In genomic region chr4:55312491-55313101, GRCh38 we compare ENCODE assay signal across 9 cellular contexts. TPM values are rescaled to one million over a fixed set of nuclear protein-coding genes. Genes with fewer than 3 reads are reported as not detected.
DNase-seq lines count a peak whose midpoint lies in the region; ATAC-seq, FAIRE-seq and TF ChIP-seq lines count a peak whose summit lies in the region.
"Had no signal": no experiment of that assay in that cellular context is flagged by ENCODE, and none has a peak within 500 bp of the region (broad histone marks: within the 10 kb centered on the region; RNA-seq: fewer than 3 reads in every experiment).

No MANE protein-coding gene starts in this region.

- intact Hi-C loops in Calu3 (cut with micrococcal nuclease; ENCODE audit: unreplicated experiment), result no loop called here
- intact Hi-C loops in natural killer cell (cut with micrococcal nuclease), result loop anchor here (1.0 to 5.0 kb wide), 3 partner anchors 242 to 555 kb away; no protein-coding TSS in a partner anchor

- TF ChIP-seq CTCF in Calu3 (IDR thresholded peaks at IDR 0.05; ENCODE audit: unreplicated experiment) (peak; percentile 34), epithelial cell of proximal tubule (conservative IDR thresholded peaks at IDR 0.05; ENCODE audit: low read depth, low read length) (peak; percentile 82), natural killer cell (IDR thresholded peaks at IDR 0.05) (peak; percentile 54)

- DNase-seq in Calu3 (peak; percentile 39), GM19239 (ENCODE audit: insufficient read length, low spot score) (no peak), UCSD-AML1 (lab: John Stamatoyannopoulos, UW; ENCODE audit: unreplicated experiment) (peak; percentile 18), epithelial cell of proximal tubule (ENCODE audit: low read depth) (peak; percentile 9), natural killer cell (no peak)
- peak; percentile 52 for DNase-seq in Jurkat, Clone E6-1 (ENCODE audit: low read depth, low spot score)
- DNase-seq: activated B cell treated with CpG ODN at 0.5 μM for 24 hours had no signal

- no TSS peak for BruUV-seq in Calu3 (replicated peaks; lab: Mats Ljungman, UMichigan)

- no peaks in the 10 kb centered on the region for H3K9me3 Mint-ChIP-seq in Calu3 (ENCODE audit: low read depth, unreplicated experiment)
- no peaks in the 10 kb centered on the region for H3K9me3 Mint-ChIP-seq in natural killer cell

- H3K27ac Mint-ChIP-seq in Calu3 (ENCODE audit: unreplicated experiment) (no peak overlapping the region), natural killer cell (no peak overlapping the region)
- H3K27ac Mint-ChIP-seq: activated B cell treated with CpG ODN at 0.5 μM for 24 hours had no signal

- H3K27me3 Mint-ChIP-seq in Calu3 (ENCODE audit: unreplicated experiment), result no peaks in the 10 kb centered on the region
- H3K27me3 Mint-ChIP-seq in natural killer cell (ENCODE audit: low read depth in 2 of 2), result peaks cover 0 to 5% of the 10 kb centered on the region in 2 donors

- CTCF ChIA-PET in Calu3 (lab: Charles Lee), result interaction anchor here (1.0 to 1.4 kb wide), 2 partner anchors 128 to 242 kb away, joined by 3 to 4 read pairs; no protein-coding TSS in a partner anchor

- H3K4me3 ChIP-seq in Jurkat, Clone E6-1 (ENCODE audit: low read length), result no peak overlapping the region
- no peak overlapping the region for H3K4me3 ChIP-seq in epithelial cell of proximal tubule (ENCODE audit: low read depth, low read length)

- no peak overlapping the region for H3K4me3 Mint-ChIP-seq in Calu3 (ENCODE audit: low read depth, unreplicated experiment)
- H3K4me3 Mint-ChIP-seq in natural killer cell, result no peak overlapping the region
- H3K4me3 Mint-ChIP-seq: activated B cell treated with CpG ODN at 0.5 μM for 24 hours had no signal

- H3K4me1 Mint-ChIP-seq in Calu3 (ENCODE audit: low read depth, unreplicated experiment) (no peaks in the 10 kb centered on the region), natural killer cell (no peaks in the 10 kb centered on the region)
- H3K4me1 Mint-ChIP-seq: activated B cell treated with CpG ODN at 0.5 μM for 24 hours had no signal

- ATAC-seq in natural killer cell (peak in 2 of 3 donors; percentile 68 to 70), GM19455 (IDR thresholded peaks at IDR 0.05; ENCODE audit: unreplicated experiment) (no peak), HG02970 (IDR thresholded peaks at IDR 0.05; ENCODE audit: low FRiP score, unreplicated experiment) (no peak)

- H3K36me3 Mint-ChIP-seq in Calu3 (ENCODE audit: insufficient read depth, unreplicated experiment) (no peaks in the 10 kb centered on the region), natural killer cell (no peaks in the 10 kb centered on the region)

- FAIRE-seq in GM19239 (lab: Jason Lieb, UNC), result peak; percentile 66

RNA-seq across cellular contexts. Expression of gene SRD5A3, which starts 33.4 kb away (rescaled TPM):
- total RNA-seq in Calu3 (2022), result 35.9 and 39.6 TPM in 2 replicates
- 78.8 TPM for polyA plus RNA-seq in Jurkat, Clone E6-1 (2012; ENCODE audit: insufficient read depth, insufficient read length)
- total RNA-seq in epithelial cell of proximal tubule, result 9.7 and 15.3 TPM in 2 replicates
- 1 to 10 TPM; 3.5 to 5.6 (median 4.5) TPM for total RNA-seq in natural killer cell

Comparison
In these comparisons a context has a peak if more than half of its experiments do, and no peak if none do; other contexts are left out.
1. DNase-seq: peak in Calu3 (single experiment), Jurkat, Clone E6-1 (single experiment), UCSD-AML1 (single experiment) and epithelial cell of proximal tubule (single experiment); none in GM19239 (single experiment) and natural killer cell (single experiment).
2. ATAC-seq: peak in natural killer cell (2 of 3); none in GM19455 (single experiment) and HG02970 (single experiment).
3. Peak in every context shown above with its lines, with median percentiles within 50 percentile points of each other: CTCF ChIP-seq.